In the genomic region with DNA sequence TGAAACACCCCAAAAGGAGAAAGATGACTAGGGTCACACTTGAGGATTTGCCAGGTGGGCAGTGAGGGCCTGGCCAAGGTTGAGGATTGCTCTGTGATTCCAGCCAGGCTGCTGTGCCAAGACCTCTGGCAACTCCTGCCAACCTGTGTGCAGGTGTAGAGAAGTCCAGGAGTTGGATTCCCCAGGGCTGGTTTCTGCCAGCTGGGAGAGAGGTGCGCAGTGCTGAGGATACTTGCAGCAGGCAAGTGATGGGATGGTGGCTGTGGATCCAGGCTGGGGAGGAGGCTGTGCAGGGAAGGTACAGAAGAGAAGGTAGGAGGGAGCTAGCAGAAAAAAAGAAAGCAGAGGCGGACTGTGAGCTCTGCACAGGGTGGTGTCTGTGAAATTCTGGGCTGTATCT, we compare ENCODE assay signal across 1 cellular context.
A peak's percentile ranks its signal among the peaks of the same experiment; 100 is the strongest.
TF ChIP-seq lines count a peak whose summit lies in the region.

No MANE protein-coding gene starts in this region.

TF ChIP-seq in HepG2, 621 proteins besides CTCF, POLR2A, EP300 and RAD21:
- TF ChIP-seq, protein P1, sequence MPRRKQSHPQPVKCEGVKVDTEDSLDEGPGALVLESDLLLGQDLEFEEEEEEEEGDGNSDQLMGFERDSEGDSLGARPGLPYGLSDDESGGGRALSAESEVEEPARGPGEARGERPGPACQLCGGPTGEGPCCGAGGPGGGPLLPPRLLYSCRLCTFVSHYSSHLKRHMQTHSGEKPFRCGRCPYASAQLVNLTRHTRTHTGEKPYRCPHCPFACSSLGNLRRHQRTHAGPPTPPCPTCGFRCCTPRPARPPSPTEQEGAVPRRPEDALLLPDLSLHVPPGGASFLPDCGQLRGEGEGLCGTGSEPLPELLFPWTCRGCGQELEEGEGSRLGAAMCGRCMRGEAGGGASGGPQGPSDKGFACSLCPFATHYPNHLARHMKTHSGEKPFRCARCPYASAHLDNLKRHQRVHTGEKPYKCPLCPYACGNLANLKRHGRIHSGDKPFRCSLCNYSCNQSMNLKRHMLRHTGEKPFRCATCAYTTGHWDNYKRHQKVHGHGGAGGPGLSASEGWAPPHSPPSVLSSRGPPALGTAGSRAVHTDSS (CRISPR knock-in tag; conservative IDR thresholded peaks at IDR 0.05), result no peak
- TF ChIP-seq AKAP8 (CRISPR knock-in tag; IDR thresholded peaks at IDR 0.05), result 0 out of 2 replicates have a peak, but pooled peaks have one; percentile 33
